8 cellular contexts compared by ENCODE assay signal in the genomic region with DNA sequence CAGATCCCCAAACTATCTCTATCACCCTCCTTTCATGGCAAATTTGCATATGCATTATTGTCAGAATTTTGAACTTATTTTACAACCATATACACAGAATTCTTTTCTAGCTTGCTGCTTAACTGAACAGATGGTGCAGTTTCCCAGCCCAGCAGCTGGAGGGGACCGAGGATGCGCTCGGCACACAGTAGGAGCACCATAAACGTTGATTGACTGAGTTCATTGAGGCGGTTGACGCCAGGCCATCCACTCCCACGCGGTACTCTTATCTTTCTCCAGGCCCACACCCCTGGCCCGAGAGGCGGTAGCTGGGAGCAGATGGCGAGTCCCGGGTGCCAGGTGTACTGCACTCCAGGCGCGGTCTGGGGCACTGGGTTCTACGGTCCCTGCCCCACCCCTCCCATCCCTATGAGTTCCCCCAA. TPM values are rescaled to one million over a fixed set of nuclear protein-coding genes. Genes with fewer than 3 reads are reported as not detected.
A peak's percentile ranks its signal among the peaks of the same experiment; 100 is the strongest.
DNase-seq lines count a peak whose midpoint lies in the region; ATAC-seq lines count a peak whose summit lies in the region.

No MANE protein-coding gene starts in this region.

- H3K27me3 Mint-ChIP-seq in activated CD8-positive, alpha-beta T cell treated with anti-CD3 and anti-CD28 coated beads, Interleukin-2, amount 10 ng/mL, durations not matched to agents 7 days and 5 days (ENCODE audit: low read depth): peaks cover 41% of the 10 kb centered on the region

- peaks cover 14% of the 10 kb centered on the region for H3K4me1 Mint-ChIP-seq in activated CD8-positive, alpha-beta T cell treated with anti-CD3 and anti-CD28 coated beads, Interleukin-2, amount 10 ng/mL, durations not matched to agents 7 days and 5 days (ENCODE audit: low read depth)

- 5% methylated on average over 15 of the region's 15 CpGs for WGBS in right cardiac atrium

- intact Hi-C loops in right cardiac atrium (cut with DNase I): loop anchor here (5.0 to 10.0 kb wide), 7 partner anchors 242 to 1024 kb away; no protein-coding TSS in a partner anchor

- POLR2A ChIA-PET in activated CD8-positive, alpha-beta T cell treated with anti-CD3 and anti-CD28 coated beads, Interleukin-2, amount 10 ng/mL, durations not matched to agents 7 days and 5 days (lab: Charles Lee): no interaction called here

- peaks cover 6% of the 10 kb centered on the region for H3K9me3 Mint-ChIP-seq in activated CD8-positive, alpha-beta T cell treated with anti-CD3 and anti-CD28 coated beads, Interleukin-2, amount 10 ng/mL, durations not matched to agents 7 days and 5 days (ENCODE audit: insufficient read depth)

- no peaks in the 10 kb centered on the region for H3K4me1 ChIP-seq in right cardiac atrium (ENCODE audit: control insufficient read depth, insufficient read depth, low read length)

- H3K27ac Mint-ChIP-seq in activated CD8-positive, alpha-beta T cell treated with anti-CD3 and anti-CD28 coated beads, Interleukin-2, amount 10 ng/mL, durations not matched to agents 7 days and 5 days: no peak overlapping the region

- H3K27ac ChIP-seq in right cardiac atrium (ENCODE audit: low read length) (no peak overlapping the region), skin epidermis (peak overlapping the region; percentile 4 to 95 (median 88))

- no peaks in the 10 kb centered on the region for H3K27me3 ChIP-seq in right cardiac atrium (ENCODE audit: control insufficient read depth, insufficient read depth)

- no peaks in the 10 kb centered on the region for H3K9me3 ChIP-seq in right cardiac atrium (ENCODE audit: control insufficient read depth, low read length)

- H3K4me3 ChIP-seq in GM08714 (ENCODE audit: low read length) (peak overlapping the region; percentile 73; the same call in 1 of the 2 replicates), right cardiac atrium (ENCODE audit: low read length) (peak overlapping the region; percentile 58), skin epidermis (peak overlapping the region; percentile 50 to 68 (median 54))

- peak overlapping the region; percentile 86 for H3K4me3 Mint-ChIP-seq in activated CD8-positive, alpha-beta T cell treated with anti-CD3 and anti-CD28 coated beads, Interleukin-2, amount 10 ng/mL, durations not matched to agents 7 days and 5 days

- DNase-seq in activated CD8-positive, alpha-beta T cell treated with anti-CD3 and anti-CD28 coated beads, Interleukin-2, amount 10 ng/mL, durations not matched to agents 7 days and 5 days: no peak
- DNase-seq in right cardiac atrium: peak in 1 of 3 donors; percentile 81
- no peak for DNase-seq in NOMO-1 treated with DMSO at 0.1 percent for 48 hours (lab: John Stamatoyannopoulos, UW; ENCODE audit: unreplicated experiment)
- no peak for DNase-seq in UCSD-AML1 (lab: John Stamatoyannopoulos, UW; ENCODE audit: unreplicated experiment)

- H3K36me3 Mint-ChIP-seq in activated CD8-positive, alpha-beta T cell treated with anti-CD3 and anti-CD28 coated beads, Interleukin-2, amount 10 ng/mL, durations not matched to agents 7 days and 5 days (ENCODE audit: low read depth): no peaks in the 10 kb centered on the region

- ATAC-seq in HG02759 (IDR thresholded peaks at IDR 0.05; ENCODE audit: unreplicated experiment) (peak; percentile 12), right cardiac atrium (peak in 1 of 2 donors; percentile 44), GM21786 (IDR thresholded peaks at IDR 0.05; ENCODE audit: unreplicated experiment) (no peak)
- no peak for ATAC-seq in activated CD8-positive, alpha-beta T cell treated with anti-CD3 and anti-CD28 coated beads, Interleukin-2, amount 10 ng/mL, durations not matched to agents 7 days and 5 days

- CTCF ChIA-PET in activated CD8-positive, alpha-beta T cell treated with anti-CD3 and anti-CD28 coated beads, Interleukin-2, amount 10 ng/mL, durations not matched to agents 7 days and 5 days (lab: Charles Lee): interaction anchor here (3.2 kb wide), 1 partner anchor 1022 kb away, joined by 58 read pairs; no protein-coding TSS in a partner anchor

RNA-seq across cellular contexts. Expression of gene SOX4, which starts 6.8 kb away (rescaled TPM):
- total RNA-seq in activated CD8-positive, alpha-beta T cell treated with anti-CD3 and anti-CD28 coated beads, Interleukin-2, amount 10 ng/mL, durations not matched to agents 7 days and 5 days: under 1 TPM; 0.71 to 0.83 TPM
- total RNA-seq in right cardiac atrium: 1 to 10 TPM; 4.8 to 8.7 (median 6.6) TPM
- 2.9 TPM for polyA plus RNA-seq in right cardiac atrium
